Comparison of ENCODE assay signal across 8 cellular contexts in the genomic region with DNA sequence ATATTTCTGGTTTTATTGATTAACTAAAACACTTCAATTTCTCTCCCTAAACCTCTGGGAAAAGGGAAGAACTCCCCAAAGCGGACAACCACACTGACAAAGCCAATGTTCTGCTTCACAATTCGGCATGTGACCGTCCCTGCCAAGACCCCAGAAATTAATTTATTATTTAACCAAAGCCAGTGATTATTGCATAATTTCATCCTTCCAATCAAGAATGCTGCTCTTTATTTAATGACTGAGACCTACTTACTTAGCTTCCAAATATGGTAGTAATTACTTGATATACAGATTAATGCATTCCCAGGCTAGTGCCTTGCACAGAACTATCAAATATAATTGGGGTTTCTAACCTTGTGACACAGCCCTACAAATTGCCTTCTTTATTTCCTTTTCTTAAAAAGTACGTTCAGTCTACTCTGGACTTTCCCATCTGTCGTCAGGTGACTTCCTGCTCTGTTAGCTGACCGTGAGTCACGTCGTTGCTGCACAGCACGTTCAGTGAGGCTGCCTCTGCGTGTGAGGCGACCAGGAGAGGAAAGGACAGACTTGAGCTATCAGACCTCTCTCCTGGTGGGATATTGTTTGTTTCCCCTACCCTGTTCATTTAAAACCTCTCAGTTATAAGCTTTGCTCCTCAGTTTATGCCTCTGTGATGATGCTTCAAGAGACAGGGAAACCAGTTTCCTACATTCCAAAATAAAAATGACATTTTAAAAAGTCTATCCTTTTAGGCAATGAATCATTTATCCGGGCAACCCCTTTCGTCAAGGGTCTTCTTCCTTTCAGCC. TPM values are rescaled to one million over a fixed set of nuclear protein-coding genes. Genes with fewer than 3 reads are reported as not detected.
DNase-seq lines count a peak whose midpoint lies in the region; ATAC-seq, FAIRE-seq and TF ChIP-seq lines count a peak whose summit lies in the region.

No MANE protein-coding gene starts in this region.

- peaks cover 9% of the 10 kb centered on the region for H3K4me1 ChIP-seq in body of pancreas

- peak; percentile 93 for ATAC-seq in GM21447 (IDR thresholded peaks at IDR 0.05; ENCODE audit: unreplicated experiment)
- peak; percentile 96 for ATAC-seq in body of pancreas
- peak; percentile 89 for ATAC-seq in left lobe of liver

- TF ChIP-seq CTCF in body of pancreas (IDR thresholded peaks at IDR 0.05), result no peak

- no peaks in the 10 kb centered on the region for H3K9me3 ChIP-seq in body of pancreas

- H3K27me3 ChIP-seq in body of pancreas, result no peaks in the 10 kb centered on the region

- DNase-seq in EH (ENCODE audit: low read depth) (peak; percentile 87), HTR-8/SVneo (ENCODE audit: insufficient read length, low spot score) (peak; percentile 75), UCSD-AML1 (lab: John Stamatoyannopoulos, UW; ENCODE audit: unreplicated experiment) (peak; percentile 64), body of pancreas (peak; percentile 57 to 87 (median 75)), left lobe of liver (ENCODE audit: low spot score) (peak; percentile 58), NCI-H1092 (lab: John Stamatoyannopoulos, UW) (no peak)
- peak; percentile 51 for DNase-seq in stimulated activated CD8-positive, alpha-beta memory T cell treated with anti-CD3 and anti-CD28 coated beads, Interleukin-12 subunit alpha, Interleukin-12 subunit beta, amount 100 ng/mL, for 24 hours (ENCODE audit: extremely low read depth)

- peak in 2 of 3 donors; percentile 19 to 33 for TF ChIP-seq POLR2A in body of pancreas (IDR thresholded peaks at IDR 0.05)

- peak overlapping the region in 2 of 4 donors; percentile 10 to 76 for H3K27ac ChIP-seq in body of pancreas

- peak; percentile 62 for FAIRE-seq in HTR-8/SVneo (lab: Jason Lieb, UNC)

- WGBS in body of pancreas, 2 donors, result 17 to 19% methylated on average over 13 of the region's 13 CpGs

- H3K36me3 ChIP-seq in body of pancreas (replicated peaks in 1 of 2; ENCODE audit: insufficient read depth in 1 of 2, low read depth in 2 of 2), result no peaks in the 10 kb centered on the region

- intact Hi-C loops in body of pancreas (cut with DNase I), result no loop called here

- no peak overlapping the region for H3K4me3 ChIP-seq in body of pancreas

RNA-seq across cellular contexts. Expression of a gene that starts 55.7 kb away (rescaled TPM):
- 10 to 100 TPM in 1 of 2 donors, 1 to 10 TPM in 1; 9.6 to 12.5 TPM for total RNA-seq in body of pancreas
- 8.8 TPM for total RNA-seq in left lobe of liver
